12 cellular contexts compared by ENCODE assay signal in the genomic region with DNA sequence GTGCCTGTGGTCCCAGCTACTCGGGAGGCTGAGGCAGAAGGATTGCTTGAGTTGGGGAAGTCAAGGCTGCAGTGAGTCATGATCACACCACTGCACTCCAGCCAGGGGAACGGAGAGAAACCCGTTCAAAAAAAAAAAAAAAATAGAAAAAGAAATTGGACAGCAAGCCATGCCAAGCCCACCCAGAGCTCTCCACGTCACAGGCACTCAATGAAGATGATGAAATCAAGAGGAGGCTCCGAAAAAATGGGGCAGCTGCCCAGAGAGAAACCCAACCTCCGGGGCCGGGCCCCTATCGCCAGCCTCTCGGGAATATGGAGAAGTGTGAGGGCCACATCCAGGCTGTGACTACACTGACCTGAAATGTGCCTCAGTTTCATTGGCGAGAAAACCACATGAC. TPM values are rescaled to one million over a fixed set of nuclear protein-coding genes. Genes with fewer than 3 reads are reported as not detected.
DNase-seq lines count a peak whose midpoint lies in the region; ATAC-seq and TF ChIP-seq lines count a peak whose summit lies in the region.
"Had no signal": no experiment of that assay in that cellular context is flagged by ENCODE, and none has a peak within 500 bp of the region (broad histone marks: within the 10 kb centered on the region; RNA-seq: fewer than 3 reads in every experiment).

No MANE protein-coding gene starts in this region.

- 62% methylated on average over 10 of the region's 10 CpGs for WGBS in suprapubic skin

- H3K27ac Mint-ChIP-seq in activated CD4-positive, alpha-beta memory T cell treated with anti-CD3 and anti-CD28 coated beads, Interleukin-2, amount 10 ng/mL, durations not matched to agents 7 days and 5 days = no peak overlapping the region

- TF ChIP-seq POLR2A in breast epithelium (IDR thresholded peaks at IDR 0.05) (no peak), suprapubic skin (IDR thresholded peaks at IDR 0.05) (no peak)

- H3K36me3 ChIP-seq in MG63 (peaks cover 4% of the 10 kb centered on the region), breast epithelium (no peaks in the 10 kb centered on the region), suprapubic skin (peaks cover 4% of the 10 kb centered on the region)
- H3K36me3 ChIP-seq: pancreas had no signal

- ATAC-seq in HG03196 (IDR thresholded peaks at IDR 0.05; ENCODE audit: unreplicated experiment) = no peak

- no peak for TF ChIP-seq CTCF in breast epithelium (IDR thresholded peaks at IDR 0.05)
- no peak for TF ChIP-seq CTCF in suprapubic skin (IDR thresholded peaks at IDR 0.05)

- H3K4me3 Mint-ChIP-seq in activated CD4-positive, alpha-beta memory T cell treated with anti-CD3 and anti-CD28 coated beads, Interleukin-2, amount 10 ng/mL, durations not matched to agents 7 days and 5 days = no peak overlapping the region

- DNase-seq in MG63 = peak; percentile 46
- no peak for DNase-seq in breast epithelium (ENCODE audit: low spot score in 2 of 2)
- peak; percentile 89 to 92 for DNase-seq in suprapubic skin (ENCODE audit: low spot score in 2 of 2)
- DNase-seq in activated CD4-positive, alpha-beta memory T cell treated with anti-CD3 and anti-CD28 coated beads, Interleukin-2, amount 10 ng/mL, durations not matched to agents 7 days and 5 days = no peak
- DNase-seq in cerebellar nuclear complex (lab: John Stamatoyannopoulos, UW) = no peak
- DNase-seq in central memory CD4-positive, alpha-beta T cell = no peak
- DNase-seq: NCI-H345; pancreas; SJCRH30; stimulated activated CD4-positive, alpha-beta T cell treated with anti-CD3 and anti-CD28 coated beads, Interleukin-4, amount 100 ng/mL, for 24 hours had no signal

- H3K4me3 ChIP-seq in MG63 (no peak overlapping the region), breast epithelium (no peak overlapping the region), suprapubic skin (no peak overlapping the region)
- H3K4me3 ChIP-seq: pancreas, SJCRH30 had no signal

- CTCF ChIA-PET in activated CD4-positive, alpha-beta memory T cell treated with anti-CD3 and anti-CD28 coated beads, Interleukin-2, amount 10 ng/mL, durations not matched to agents 7 days and 5 days (lab: Charles Lee) = interaction anchor here (1.1 to 2.6 kb wide), 4 partner anchors 13 to 130 kb away, joined by 3 to 59 read pairs (median 4); no protein-coding TSS in a partner anchor

- POLR2A ChIA-PET in activated CD4-positive, alpha-beta memory T cell treated with anti-CD3 and anti-CD28 coated beads, Interleukin-2, amount 10 ng/mL, durations not matched to agents 7 days and 5 days (lab: Charles Lee) = interaction anchor here (2.7 kb wide), 1 partner anchor 13 kb away, joined by 23 read pairs; no protein-coding TSS in a partner anchor

- peaks cover 36% of the 10 kb centered on the region for H3K4me1 Mint-ChIP-seq in activated CD4-positive, alpha-beta memory T cell treated with anti-CD3 and anti-CD28 coated beads, Interleukin-2, amount 10 ng/mL, durations not matched to agents 7 days and 5 days

- H3K27me3 Mint-ChIP-seq in activated CD4-positive, alpha-beta memory T cell treated with anti-CD3 and anti-CD28 coated beads, Interleukin-2, amount 10 ng/mL, durations not matched to agents 7 days and 5 days = no peaks in the 10 kb centered on the region

- peaks cover 59% of the 10 kb centered on the region for H3K36me3 Mint-ChIP-seq in activated CD4-positive, alpha-beta memory T cell treated with anti-CD3 and anti-CD28 coated beads, Interleukin-2, amount 10 ng/mL, durations not matched to agents 7 days and 5 days (ENCODE audit: low read depth)

- TF ChIP-seq EP300 in suprapubic skin (IDR thresholded peaks at IDR 0.05) = no peak

- H3K27ac ChIP-seq in breast epithelium (peak overlapping the region; percentile 74 to 90), layer of hippocampus (ENCODE audit: low read depth, low read length) (peak overlapping the region; percentile 87), suprapubic skin (peak overlapping the region; percentile 82)
- H3K27ac ChIP-seq: pancreas, SJCRH30 had no signal

- intact Hi-C loops in breast epithelium (cut with DNase I; ENCODE audit: low total_unique reads) = no loop called here

- H3K4me1 ChIP-seq in breast epithelium = peaks cover 0 to 9% of the 10 kb centered on the region in 2 donors
- H3K4me1 ChIP-seq in suprapubic skin = peaks cover 38% of the 10 kb centered on the region
- H3K4me1 ChIP-seq: pancreas had no signal

- H3K9me3 ChIP-seq in MG63 (no peaks in the 10 kb centered on the region), breast epithelium (no peaks in the 10 kb centered on the region), suprapubic skin (no peaks in the 10 kb centered on the region)
- H3K9me3 ChIP-seq: pancreas had no signal

- H3K9me3 Mint-ChIP-seq in activated CD4-positive, alpha-beta memory T cell treated with anti-CD3 and anti-CD28 coated beads, Interleukin-2, amount 10 ng/mL, durations not matched to agents 7 days and 5 days = no peaks in the 10 kb centered on the region

- no peaks in the 10 kb centered on the region for H3K27me3 ChIP-seq in MG63
- no peaks in the 10 kb centered on the region for H3K27me3 ChIP-seq in breast epithelium
- no peaks in the 10 kb centered on the region for H3K27me3 ChIP-seq in layer of hippocampus (ENCODE audit: control insufficient read depth, insufficient read depth, low read length)
- no peaks in the 10 kb centered on the region for H3K27me3 ChIP-seq in suprapubic skin
- H3K27me3 ChIP-seq: pancreas, SJCRH30 had no signal

RNA-seq across cellular contexts. Expression of a gene that starts 40.0 kb away (rescaled TPM):
- total RNA-seq in MG63 (2014; rRNA removed; shearing (Covaris generic); ENCODE audit: low replicate concordance) = 33.7 and 50.8 TPM in 2 replicates
- 10 to 100 TPM; 30.1 to 74.4 (median 59.3) TPM for total RNA-seq in breast epithelium
- 10 to 100 TPM in 1 of 4 donors, 1 to 10 TPM in 3; 5.6 to 13.3 (median 8.8) TPM for total RNA-seq in suprapubic skin
- 100 to 1,000 TPM; 130 to 131 TPM for total RNA-seq in activated CD4-positive, alpha-beta memory T cell treated with anti-CD3 and anti-CD28 coated beads, Interleukin-2, amount 10 ng/mL, durations not matched to agents 7 days and 5 days

Comparison
In these comparisons a context has a peak if more than half of its experiments do, and no peak if none do; other contexts are left out.
1. DNase-seq: peak in MG63 (single experiment) and suprapubic skin (2 of 2); none in breast epithelium (0 of 2), activated CD4-positive, alpha-beta memory T cell treated with anti-CD3 and anti-CD28 coated beads, Interleukin-2, amount 10 ng/mL, durations not matched to agents 7 days and 5 days (single experiment), cerebellar nuclear complex (0 of 2) and central memory CD4-positive, alpha-beta T cell (single experiment).
2. Peak in every context shown above with its lines, with median percentiles within 50 percentile points of each other: H3K27ac ChIP-seq.